Comparison of ENCODE assay signal across 1 cellular context in the genomic region with DNA sequence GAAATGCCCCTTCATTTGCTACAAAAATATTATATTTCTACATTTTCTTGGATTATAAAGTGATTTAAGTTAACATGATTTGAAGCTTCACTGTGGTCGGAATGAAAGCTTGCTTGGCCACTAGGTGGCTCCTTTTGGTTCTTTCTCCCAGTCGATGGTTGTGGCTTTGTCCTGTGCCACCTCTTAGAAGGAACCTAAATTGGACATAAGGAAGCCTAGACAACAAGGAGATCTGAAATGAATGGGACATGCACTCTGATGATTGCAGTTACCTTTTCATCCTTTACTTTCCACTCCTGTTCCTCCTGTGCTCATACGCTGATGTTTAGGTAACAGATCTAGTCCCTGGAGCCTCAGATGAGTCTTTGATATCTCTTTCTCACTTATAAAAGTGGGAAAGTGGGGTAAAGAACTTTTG.
TF ChIP-seq lines count a peak whose summit lies in the region.

No MANE protein-coding gene starts in this region.

TF ChIP-seq in GM12878, 131 proteins besides CTCF, POLR2A, EP300 and RAD21:
- TF ChIP-seq, protein P1, sequence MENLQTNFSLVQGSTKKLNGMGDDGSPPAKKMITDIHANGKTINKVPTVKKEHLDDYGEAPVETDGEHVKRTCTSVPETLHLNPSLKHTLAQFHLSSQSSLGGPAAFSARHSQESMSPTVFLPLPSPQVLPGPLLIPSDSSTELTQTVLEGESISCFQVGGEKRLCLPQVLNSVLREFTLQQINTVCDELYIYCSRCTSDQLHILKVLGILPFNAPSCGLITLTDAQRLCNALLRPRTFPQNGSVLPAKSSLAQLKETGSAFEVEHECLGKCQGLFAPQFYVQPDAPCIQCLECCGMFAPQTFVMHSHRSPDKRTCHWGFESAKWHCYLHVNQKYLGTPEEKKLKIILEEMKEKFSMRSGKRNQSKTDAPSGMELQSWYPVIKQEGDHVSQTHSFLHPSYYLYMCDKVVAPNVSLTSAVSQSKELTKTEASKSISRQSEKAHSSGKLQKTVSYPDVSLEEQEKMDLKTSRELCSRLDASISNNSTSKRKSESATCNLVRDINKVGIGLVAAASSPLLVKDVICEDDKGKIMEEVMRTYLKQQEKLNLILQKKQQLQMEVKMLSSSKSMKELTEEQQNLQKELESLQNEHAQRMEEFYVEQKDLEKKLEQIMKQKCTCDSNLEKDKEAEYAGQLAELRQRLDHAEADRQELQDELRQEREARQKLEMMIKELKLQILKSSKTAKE (IDR thresholded peaks at IDR 0.05; ENCODE audit: low read depth, poor library complexity, severe bottlenecking), result no peak
- TF ChIP-seq RUNX3 (IDR thresholded peaks at IDR 0.05; ENCODE audit: low read length) (peak; percentile 55; the same call in 1 of the 2 replicates), STAT3 (IDR thresholded peaks at IDR 0.05; ENCODE audit: low read depth, low read length) (no peak), TAF1 (IDR thresholded peaks at IDR 0.05; ENCODE audit: borderline replicate concordance, low read depth, low read length) (no peak), SIN3A (IDR thresholded peaks at IDR 0.05; ENCODE audit: low read depth, low read length) (no peak), EGR1 (IDR thresholded peaks at IDR 0.05; ENCODE audit: borderline replicate concordance in 1 of 2, low read depth in 2 of 2, low read length in 2 of 2) (no peak), SMC3 (IDR thresholded peaks at IDR 0.05; ENCODE audit: borderline replicate concordance, low read length) (peak; percentile 38; the same call in 1 of the 2 replicates), TCF3 (IDR thresholded peaks at IDR 0.05; ENCODE audit: borderline replicate concordance, insufficient read depth, low read depth, low read length) (no peak), CBFB (IDR thresholded peaks at IDR 0.05; ENCODE audit: low read depth) (no peak), USF2 (IDR thresholded peaks at IDR 0.05; ENCODE audit: borderline replicate concordance, low read depth, low read length) (no peak), MYB (IDR thresholded peaks at IDR 0.05; ENCODE audit: borderline replicate concordance, low read depth, low read length) (no peak)
